In the genomic region with DNA sequence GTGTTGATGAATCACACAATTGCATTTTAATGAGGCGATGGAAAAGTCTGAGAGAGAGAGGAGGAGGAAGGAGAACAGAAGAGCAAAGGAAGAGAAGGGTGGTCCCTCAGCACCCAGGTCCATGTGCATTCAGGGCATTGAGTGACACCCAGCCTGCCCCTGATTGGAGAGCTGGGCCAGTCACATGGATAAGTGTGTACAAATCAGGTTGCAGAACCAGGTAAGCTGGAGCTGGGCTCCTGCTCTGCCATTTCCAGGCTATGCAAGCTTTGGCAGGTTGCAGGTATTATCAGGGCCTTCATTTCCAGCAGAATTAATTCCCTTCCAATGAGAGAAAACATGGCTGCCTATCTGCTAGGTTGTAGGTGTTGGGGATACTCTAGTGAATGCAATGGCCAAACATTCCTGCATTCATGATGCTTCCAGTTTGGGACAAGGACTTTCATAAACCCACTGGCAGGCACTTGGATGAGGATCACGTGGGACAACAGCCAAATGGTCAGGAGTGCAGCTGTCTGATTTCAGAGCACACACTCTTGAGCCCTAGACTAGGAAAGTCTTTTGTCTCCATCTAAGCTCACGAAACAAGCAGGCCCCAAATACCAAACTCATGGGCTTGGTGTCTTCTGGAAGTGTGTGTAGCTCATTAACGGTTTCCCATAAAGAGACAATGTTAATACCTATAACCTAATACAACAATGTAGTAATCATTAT, we compare ENCODE assay signal across 24 cellular contexts.
A peak's percentile ranks its signal among the peaks of the same experiment; 100 is the strongest.
DNase-seq lines count a peak whose midpoint lies in the region; ATAC-seq, FAIRE-seq and TF ChIP-seq lines count a peak whose summit lies in the region.
"Had no signal": no experiment of that assay in that cellular context is flagged by ENCODE, and none has a peak within 500 bp of the region (broad histone marks: within the 10 kb centered on the region; RNA-seq: fewer than 3 reads in every experiment).

No MANE protein-coding gene starts in this region.

- CTCF ChIA-PET in H1 (lab: Charles Lee; ENCODE audit: partially characterized antibody), result interaction anchor here (0.7 to 1.2 kb wide), 3 partner anchors 12 to 82 kb away, joined by 3 read pairs; no protein-coding TSS in a partner anchor

- H3K79me1 ChIP-seq in H1 (ENCODE audit: low read depth, low read length), result no peaks in the 10 kb centered on the region

- H2AFZ ChIP-seq in H1 (ENCODE audit: low read length), result no peak overlapping the region

- POLR2A ChIA-PET in H1 (lab: Charles Lee; ENCODE audit: partially characterized antibody), result interaction anchor here (2.1 kb wide), 1 partner anchor 14 kb away, joined by 5 read pairs; no protein-coding TSS in a partner anchor

- intact Hi-C loops in natural killer cell (cut with micrococcal nuclease), result no loop called here

- FAIRE-seq in H1 (lab: Jason Lieb, UNC), result no peak
- FAIRE-seq: A549, D721Med, G401.6, GM12891, GM18507 had no signal

- TF ChIP-seq CTCF in H1 (IDR thresholded peaks at IDR 0.05; ENCODE audit: control extremely low read depth in 1 of 3, insufficient read depth in 1 of 3, low read depth in 1 of 3, low read length in 3 of 3) (no peak), nephron (IDR thresholded peaks at IDR 0.05; ENCODE audit: unreplicated experiment in 3 of 3) (no peak), osteocyte (IDR thresholded peaks at IDR 0.05) (no peak), natural killer cell (IDR thresholded peaks at IDR 0.05) (no peak), suprapubic skin (IDR thresholded peaks at IDR 0.05) (no peak)

- H2BK15ac ChIP-seq in H1 (ENCODE audit: low read length), result no peak overlapping the region

- ATAC-seq in natural killer cell, result no peak
- no peak for ATAC-seq in GM18498 (IDR thresholded peaks at IDR 0.05; ENCODE audit: unreplicated experiment)
- no peak for ATAC-seq in T-helper 17 cell
- ATAC-seq: A549; CD8-positive, alpha-beta T cell had no signal

- TF ChIP-seq EP300 in H1 (IDR thresholded peaks at IDR 0.05; ENCODE audit: borderline replicate concordance in 1 of 2, low read depth in 2 of 2, low read length in 2 of 2), result no peak
- TF ChIP-seq EP300 in suprapubic skin (IDR thresholded peaks at IDR 0.05), result no peak

- H3K9me3 ChIP-seq in SJCRH30 (replicated peaks), result no peaks in the 10 kb centered on the region
- H3K9me3 ChIP-seq in H1 (ENCODE audit: insufficient read depth in 2 of 2, low read depth in 1 of 2, low read length in 1 of 2), result no peaks in the 10 kb centered on the region
- H3K9me3 ChIP-seq in suprapubic skin, result no peaks in the 10 kb centered on the region
- no peaks in the 10 kb centered on the region for H3K9me3 ChIP-seq in T-helper 17 cell (ENCODE audit: control insufficient read depth, low read length, poor library complexity, severe bottlenecking)
- H3K9me3 ChIP-seq: A549 had no signal

- H3K27me3 Mint-ChIP-seq in nephron (ENCODE audit: low read depth) (peaks cover 4% of the 10 kb centered on the region), osteocyte (ENCODE audit: unreplicated experiment) (peaks cover 12% of the 10 kb centered on the region), natural killer cell (ENCODE audit: low read depth in 2 of 2) (peaks cover 0 to 7% of the 10 kb centered on the region in 2 donors), T-helper 17 cell (no peaks in the 10 kb centered on the region)
- H3K27me3 Mint-ChIP-seq: B cell; CD4-positive, alpha-beta T cell had no signal

- H2AK5ac ChIP-seq in H1 (ENCODE audit: low read depth, low read length), result no peak overlapping the region

- H3K27ac Mint-ChIP-seq in nephron (peak overlapping the region; percentile 63 to 83 (median 72)), osteocyte (ENCODE audit: unreplicated experiment) (no peak overlapping the region), natural killer cell (no peak overlapping the region), T-helper 17 cell (no peak overlapping the region)
- H3K27ac Mint-ChIP-seq: B cell; CD4-positive, alpha-beta T cell; CD8-positive, alpha-beta T cell had no signal

- no peak overlapping the region for H4K5ac ChIP-seq in H1 (ENCODE audit: insufficient read length, low read depth, low read length)

- peaks cover 85% of the 10 kb centered on the region for H3K4me1 Mint-ChIP-seq in nephron
- H3K4me1 Mint-ChIP-seq in osteocyte (ENCODE audit: unreplicated experiment), result peaks cover 6% of the 10 kb centered on the region
- H3K4me1 Mint-ChIP-seq in natural killer cell, result no peaks in the 10 kb centered on the region
- H3K4me1 Mint-ChIP-seq in T-helper 17 cell, result no peaks in the 10 kb centered on the region
- H3K4me1 Mint-ChIP-seq: B cell had no signal

- no peak for TF ChIP-seq RAD21 in H1 (IDR thresholded peaks at IDR 0.05 in 1 of 2, conservative IDR thresholded peaks at IDR 0.05 in 1 of 2; ENCODE audit: low read depth in 2 of 2, low read length in 2 of 2)

- H3K56ac ChIP-seq in H1 (replicated peaks; ENCODE audit: insufficient read length, low read depth, low read length), result no peak overlapping the region

- H3K23ac ChIP-seq in H1 (ENCODE audit: insufficient read length), result no peak overlapping the region

- no peak overlapping the region for H4K8ac ChIP-seq in H1 (ENCODE audit: extremely low read depth, insufficient read depth, low read length)

- H3K27me3 ChIP-seq in SJCRH30, result no peaks in the 10 kb centered on the region
- no peaks in the 10 kb centered on the region for H3K27me3 ChIP-seq in H1 (replicated peaks in 1 of 4; ENCODE audit: control insufficient read depth in 3 of 4, extremely low read depth in 1 of 4, insufficient read depth in 3 of 4, low read length in 3 of 4)
- H3K27me3 ChIP-seq in suprapubic skin, result no peaks in the 10 kb centered on the region
- H3K27me3 ChIP-seq: BLaER1 treated with 17β-estradiol and CSF1 and Interleukin-3, amounts not matched to agents 10 nM and 100 nM had no signal

- H4K20me1 ChIP-seq in H1 (replicated peaks in 1 of 2; ENCODE audit: control insufficient read depth in 1 of 2, insufficient read depth in 2 of 2, low read length in 2 of 2), result no peaks in the 10 kb centered on the region
- H4K20me1 ChIP-seq: BLaER1 treated with 17β-estradiol and CSF1 and Interleukin-3, amounts not matched to agents 10 nM and 100 nM had no signal

- peak; percentile 90 to 96 for DNase-seq in SJCRH30
- no peak for DNase-seq in H1 (ENCODE audit: low read depth in 1 of 2, low spot score in 2 of 2)
- DNase-seq in osteocyte (ENCODE audit: extremely low spot score, unreplicated experiment), result peak; percentile 51
- no peak for DNase-seq in natural killer cell
- DNase-seq in suprapubic skin (ENCODE audit: low spot score in 2 of 2), result no peak
- DNase-seq in T-helper 17 cell, result no peak
- DNase-seq: AML-193; Caco-2; Calu3; CD4-positive, alpha-beta T cell; CD8-positive, alpha-beta T cell; DMS79 treated with DMSO at 0.1 percent for 48 hours; GF-D8 had no signal

- no peak overlapping the region for H4K91ac ChIP-seq in H1 (replicated peaks; ENCODE audit: insufficient read length, low read length)

- H3K36me3 ChIP-seq in SJCRH30 (no peaks in the 10 kb centered on the region), H1 (ENCODE audit: control insufficient read depth in 2 of 4, insufficient read depth in 4 of 4, low read length in 3 of 4) (no peaks in the 10 kb centered on the region), suprapubic skin (no peaks in the 10 kb centered on the region)
- H3K36me3 ChIP-seq: BLaER1 treated with 17β-estradiol and CSF1 and Interleukin-3, amounts not matched to agents 10 nM and 100 nM had no signal

- no peak overlapping the region for H3K14ac ChIP-seq in H1 (ENCODE audit: insufficient read length)

- WGBS in H1 (ENCODE audit: extremely low coverage in 1 of 2, insufficient coverage in 1 of 2, insufficient read length in 1 of 2, insufficient replicate concordance in 2 of 2, low coverage in 1 of 2, low lambda C conversion rate in 2 of 2, missing lambda C conversion rate in 1 of 2), 2 experiments, result 95% methylated on average over 4 of the region's 4 CpGs; no CpG with 5 or more reads in 1 of the 2 experiments
- WGBS in suprapubic skin, result 82% methylated on average over 4 of the region's 4 CpGs

- H3K4me2 ChIP-seq in H1 (ENCODE audit: insufficient read depth in 1 of 2, low read depth in 2 of 2, low read length in 2 of 2), result no peak overlapping the region
- H3K4me2 ChIP-seq: A549 had no signal

- no peak overlapping the region for H2BK5ac ChIP-seq in H1 (ENCODE audit: low read depth, low read length)

- H2BK20ac ChIP-seq in H1 (ENCODE audit: low read length), result no peak overlapping the region

- H3K23me2 ChIP-seq in H1 (ENCODE audit: low read depth, low read length), result no peaks in the 10 kb centered on the region

- no peaks in the 10 kb centered on the region for H3K79me2 ChIP-seq in H1 (ENCODE audit: control insufficient read depth in 1 of 2, insufficient read depth in 2 of 2, low read length in 2 of 2)

- H3K27ac ChIP-seq in SJCRH30, result peak overlapping the region; percentile 82
- H3K27ac ChIP-seq in H1 (ENCODE audit: low read depth, low read length), result no peak overlapping the region
- no peak overlapping the region for H3K27ac ChIP-seq in suprapubic skin
- H3K27ac ChIP-seq: 22Rv1; A549; BLaER1 treated with 17β-estradiol and CSF1 and Interleukin-3, amounts not matched to agents 10 nM and 100 nM; C4-2B had no signal

- H3K4me1 ChIP-seq in SJCRH30 (peaks cover 50% of the 10 kb centered on the region), H1 (replicated peaks in 1 of 4; ENCODE audit: control insufficient read depth in 3 of 4, insufficient read depth in 4 of 4, low read length in 3 of 4) (no peaks in the 10 kb centered on the region), suprapubic skin (peaks cover 7% of the 10 kb centered on the region)
- H3K4me1 ChIP-seq: A549, Caco-2 had no signal

- H3K36me3 Mint-ChIP-seq in nephron (ENCODE audit: low read depth), result no peaks in the 10 kb centered on the region
- H3K36me3 Mint-ChIP-seq in osteocyte (ENCODE audit: unreplicated experiment), result no peaks in the 10 kb centered on the region
- no peaks in the 10 kb centered on the region for H3K36me3 Mint-ChIP-seq in natural killer cell
- H3K36me3 Mint-ChIP-seq in T-helper 17 cell (ENCODE audit: low read depth), result no peaks in the 10 kb centered on the region
- H3K36me3 Mint-ChIP-seq: CD8-positive, alpha-beta T cell had no signal

- H3K18ac ChIP-seq in H1 (ENCODE audit: extremely low read depth, low read length), result no peak overlapping the region

- no peak overlapping the region for H2BK12ac ChIP-seq in H1 (ENCODE audit: low read depth, low read length)

- no peak overlapping the region for H3K4me3 ChIP-seq in SJCRH30
- no peak overlapping the region for H3K4me3 ChIP-seq in H1 (ENCODE audit: extremely low read depth in 1 of 4, insufficient read depth in 2 of 4, low read depth in 3 of 4, low read length in 4 of 4)
- no peak overlapping the region for H3K4me3 ChIP-seq in suprapubic skin
- H3K4me3 ChIP-seq: A549; BLaER1 treated with 17β-estradiol and CSF1 and Interleukin-3, amounts not matched to agents 10 nM and 100 nM had no signal

- no peak for TF ChIP-seq POLR2A in H1 (IDR thresholded peaks at IDR 0.05; ENCODE audit: control extremely low read depth in 1 of 2, low read depth in 2 of 2, low read length in 2 of 2)
- no peak for TF ChIP-seq POLR2A in suprapubic skin (IDR thresholded peaks at IDR 0.05)

- no peak overlapping the region for H2BK120ac ChIP-seq in H1 (replicated peaks; ENCODE audit: low read depth, low read length)

- H3K4ac ChIP-seq in H1 (replicated peaks; ENCODE audit: insufficient read length, low read depth, low read length), result no peak overlapping the region

- no peaks in the 10 kb centered on the region for H3K9me3 Mint-ChIP-seq in nephron
- H3K9me3 Mint-ChIP-seq in osteocyte (ENCODE audit: unreplicated experiment), result no peaks in the 10 kb centered on the region
- H3K9me3 Mint-ChIP-seq in natural killer cell, result no peaks in the 10 kb centered on the region
- H3K9me3 Mint-ChIP-seq: CD4-positive, alpha-beta T cell; CD8-positive, alpha-beta T cell had no signal

- no peak overlapping the region for H3K4me3 Mint-ChIP-seq in nephron
- H3K4me3 Mint-ChIP-seq in osteocyte (ENCODE audit: unreplicated experiment), result no peak overlapping the region
- H3K4me3 Mint-ChIP-seq in natural killer cell, result no peak overlapping the region
- no peak overlapping the region for H3K4me3 Mint-ChIP-seq in T-helper 17 cell
- H3K4me3 Mint-ChIP-seq: B cell; CD4-positive, alpha-beta T cell; CD8-positive, alpha-beta T cell had no signal

- H3K9ac ChIP-seq in H1 (replicated peaks in 1 of 4; ENCODE audit: extremely low read depth in 1 of 4, low read depth in 3 of 4, low read length in 3 of 4), result no peak overlapping the region
- H3K9ac ChIP-seq: BLaER1 treated with 17β-estradiol and CSF1 and Interleukin-3, amounts not matched to agents 10 nM and 100 nM had no signal

Comparison
In these comparisons a context has a peak if more than half of its experiments do, and no peak if none do; other contexts are left out.
1. DNase-seq: peak in SJCRH30 (2 of 2) and osteocyte (single experiment); none in H1 (0 of 2), natural killer cell (single experiment), suprapubic skin (0 of 2) and T-helper 17 cell (0 of 3).
2. H3K27ac Mint-ChIP-seq: peak in nephron (3 of 3); none in osteocyte (single experiment), natural killer cell (0 of 2) and T-helper 17 cell (single experiment).